21 cellular contexts compared by ENCODE assay signal in genomic region chr6:113326781-113327180, GRCh38.
"Had no signal": no experiment of that assay in that cellular context is flagged by ENCODE, and none has a peak within 500 bp of the region (broad histone marks: within the 10 kb centered on the region; RNA-seq: fewer than 3 reads in every experiment).

No MANE protein-coding gene starts in this region.

- H3K27me3 ChIP-seq: ovary, sigmoid colon, stomach, thyroid gland, vagina had no signal

- H3K27me3 Mint-ChIP-seq: effector memory CD8-positive, alpha-beta T cell had no signal

- ATAC-seq: effector memory CD8-positive, alpha-beta T cell; left ventricle myocardium superior; lower lobe of right lung; natural killer cell; psoas muscle; right cardiac atrium; stimulated activated effector memory CD8-positive, alpha-beta T cell treated with anti-CD3 and anti-CD28 coated beads, Interleukin-12 subunit alpha, Interleukin-12 subunit beta, amount 100 ng/mL, for 72 hours had no signal

- H3K36me3 Mint-ChIP-seq: immature natural killer cell; natural killer cell; stimulated activated effector memory CD8-positive, alpha-beta T cell treated with anti-CD3 and anti-CD28 coated beads, Interleukin-12 subunit alpha, Interleukin-12 subunit beta, amount 100 ng/mL, for 72 hours had no signal

- H3K4me1 ChIP-seq: lower lobe of right lung, psoas muscle, thyroid gland, vagina had no signal

- H3K9me3 ChIP-seq: lower lobe of right lung, ovary, psoas muscle, sigmoid colon, stomach, thyroid gland, vagina had no signal

- H3K4me1 Mint-ChIP-seq: immature natural killer cell; natural killer cell; stimulated activated effector memory CD8-positive, alpha-beta T cell treated with anti-CD3 and anti-CD28 coated beads, Interleukin-12 subunit alpha, Interleukin-12 subunit beta, amount 100 ng/mL, for 72 hours had no signal

- H3K4me3 Mint-ChIP-seq: effector memory CD8-positive, alpha-beta T cell; immature natural killer cell; natural killer cell; stimulated activated effector memory CD8-positive, alpha-beta T cell treated with anti-CD3 and anti-CD28 coated beads, Interleukin-12 subunit alpha, Interleukin-12 subunit beta, amount 100 ng/mL, for 72 hours had no signal

- H3K27ac ChIP-seq: lower lobe of right lung, ovary, psoas muscle, sigmoid colon, stomach, thyroid gland, vagina had no signal

- H3K27ac Mint-ChIP-seq: effector memory CD8-positive, alpha-beta T cell; immature natural killer cell; natural killer cell; stimulated activated effector memory CD8-positive, alpha-beta T cell treated with anti-CD3 and anti-CD28 coated beads, Interleukin-12 subunit alpha, Interleukin-12 subunit beta, amount 100 ng/mL, for 72 hours had no signal

- H3K4me3 ChIP-seq: lower lobe of right lung, ovary, psoas muscle, sigmoid colon, stomach, thyroid gland, vagina had no signal

- H3K36me3 ChIP-seq: lower lobe of right lung, ovary, sigmoid colon, stomach, thyroid gland, vagina had no signal

- DNase-seq: cortex of kidney; effector memory CD8-positive, alpha-beta T cell; hypothalamus; immature natural killer cell; islet precursor cell; left ventricle myocardium superior; lower lobe of right lung; natural killer cell; nucleus accumbens; ovary; posterior cingulate gyrus; psoas muscle; right cardiac atrium; sigmoid colon; stimulated activated CD4-positive, alpha-beta T cell treated with anti-CD3 and anti-CD28 coated beads, Interleukin-2, amount 100 ng/mL, for 24 hours; stimulated activated CD4-positive, alpha-beta T cell treated with anti-CD3 and anti-CD28 coated beads, Interleukin-4, amount 100 ng/mL, for 24 hours; stimulated activated naive CD4-positive, alpha-beta T cell treated with Interleukin-2 at 50 U/mL for 16 hours; stomach; thyroid gland had no signal
